19 cellular contexts compared by ENCODE assay signal in genomic region chr20:53224851-53225250, GRCh38.
"Had no signal": no experiment of that assay in that cellular context is flagged by ENCODE, and none has a peak within 500 bp of the region (broad histone marks: within the 10 kb centered on the region; RNA-seq: fewer than 3 reads in every experiment).

No MANE protein-coding gene starts in this region.

- H3K4me3 ChIP-seq: body of pancreas, lower lobe of right lung, suprapubic skin, upper lobe of left lung had no signal

- H3K4me3 Mint-ChIP-seq: activated naive CD8-positive, alpha-beta T cell treated with anti-CD3 and anti-CD28 coated beads, Interleukin-2, amount 50 U/mL, for 24 hours; naive B cell; stimulated activated naive B cell treated with anti-CD40 and anti-IgM and Interleukin-4, amounts not matched to agents 10 μg/mL and 1 μg/mL and 100 μg/mL, for 72 hours had no signal

- H3K4me1 ChIP-seq: body of pancreas, lower lobe of right lung, suprapubic skin, upper lobe of left lung had no signal

- H3K36me3 Mint-ChIP-seq: naive B cell; stimulated activated naive B cell treated with anti-CD40 and anti-IgM and Interleukin-4, amounts not matched to agents 10 μg/mL and 1 μg/mL and 100 μg/mL, for 72 hours had no signal

- H3K27ac Mint-ChIP-seq: activated naive CD8-positive, alpha-beta T cell treated with anti-CD3 and anti-CD28 coated beads, Interleukin-2, amount 50 U/mL, for 24 hours; naive B cell; progenitor cell of endocrine pancreas; stimulated activated naive B cell treated with anti-CD40 and anti-IgM and Interleukin-4, amounts not matched to agents 10 μg/mL and 1 μg/mL and 100 μg/mL, for 72 hours had no signal

- H3K9me3 ChIP-seq: body of pancreas, lower lobe of right lung, suprapubic skin, upper lobe of left lung had no signal

- ATAC-seq: activated naive CD8-positive, alpha-beta T cell treated with anti-CD3 and anti-CD28 coated beads, Interleukin-2, amount 50 U/mL, for 24 hours; body of pancreas; left cardiac atrium; lower lobe of right lung; right cardiac atrium; stimulated activated naive B cell treated with anti-CD40 and anti-IgM and Interleukin-4, amounts not matched to agents 10 μg/mL and 1 μg/mL and 100 μg/mL, for 72 hours had no signal

- H3K36me3 ChIP-seq: lower lobe of right lung, suprapubic skin, upper lobe of left lung had no signal

- DNase-seq: activated CD4-positive, alpha-beta T cell treated with anti-CD3 and anti-CD28 coated beads for 1 hour; activated naive CD4-positive, alpha-beta T cell treated with Interleukin-2 at 50 U/mL for 16 hours; activated naive CD8-positive, alpha-beta T cell treated with anti-CD3 and anti-CD28 coated beads, Interleukin-2, amount 50 U/mL, for 24 hours; activated T-cell treated with anti-CD3 and anti-CD28 coated beads, Interleukin-2, amount 50 U/mL, for 48 hours; central memory CD4-positive, alpha-beta T cell; cortex of kidney; effector CD8-positive, alpha-beta T cell; hypothalamus; left cardiac atrium; lower lobe of right lung; naive B cell; nucleus accumbens; right cardiac atrium; stimulated activated naive B cell treated with anti-CD40 and anti-IgM and Interleukin-4, amounts not matched to agents 10 μg/mL and 1 μg/mL and 100 μg/mL, for 72 hours; T-helper 9 cell; upper lobe of left lung had no signal

- H3K27me3 ChIP-seq: suprapubic skin, upper lobe of left lung had no signal

- H3K27ac ChIP-seq: body of pancreas, lower lobe of right lung, suprapubic skin, upper lobe of left lung had no signal

- H3K27me3 Mint-ChIP-seq: progenitor cell of endocrine pancreas had no signal
